ENCODE assay signal across 1 cellular context in genomic region chr12:53454710-53455109, GRCh38.
TF ChIP-seq lines count a peak whose summit lies in the region.

No MANE protein-coding gene starts in this region.

TF ChIP-seq in K562, 482 proteins besides CTCF, POLR2A, EP300 and RAD21:
- TF ChIP-seq RBFOX2 (IDR thresholded peaks at IDR 0.05; ENCODE audit: low read depth, low read length), result peak; percentile 32; the same call in 1 of the 2 replicates
- peak; percentile 25; the same call in 1 of the 2 replicates for TF ChIP-seq POLR2AphosphoS5 (IDR thresholded peaks at IDR 0.05; ENCODE audit: control insufficient read depth, insufficient read depth, low read depth, low read length)
- peak; percentile 39 for TF ChIP-seq SUPT5H (IDR thresholded peaks at IDR 0.05)
- TF ChIP-seq ZNF3 (CRISPR knock-in tag; IDR thresholded peaks at IDR 0.05), result no peak
